Comparison of ENCODE assay signal across 25 cellular contexts in genomic region chr13:112795277-112795676, GRCh38.
"Had no signal": no experiment of that assay in that cellular context is flagged by ENCODE, and none has a peak within 500 bp of the region (broad histone marks: within the 10 kb centered on the region; RNA-seq: fewer than 3 reads in every experiment).

No MANE protein-coding gene starts in this region.

- H3K4me2 ChIP-seq: smooth muscle cell had no signal

- H3K27me3 ChIP-seq: pancreas, right lobe of liver, tibial nerve, upper lobe of left lung, vagina had no signal

- H3K27ac ChIP-seq: pancreas, prostate gland, right lobe of liver, thoracic aorta, tibial nerve, vagina had no signal

- H3K4me1 ChIP-seq: prostate gland, tibial nerve, vagina had no signal

- H3K9me3 ChIP-seq: pancreas, prostate gland, right lobe of liver, thoracic aorta, tibial nerve, upper lobe of left lung, vagina had no signal

- DNase-seq: hippocampal formation; kidney; left colon; mesendoderm; naive thymus-derived CD8-positive, alpha-beta T cell; nucleus accumbens; pancreas; posterior cingulate gyrus; right lobe of liver; stimulated activated CD4-positive, alpha-beta T cell treated with anti-CD3 and anti-CD28 coated beads, Interleukin-1b, Interleukin-23, amount 100 ng/mL, for 48 hours; stimulated activated CD4-positive, alpha-beta T cell treated with anti-CD3 and anti-CD28 coated beads, Interleukin-2, amount 100 ng/mL, for 48 hours; stimulated activated CD4-positive, alpha-beta T cell treated with anti-CD3 and anti-CD28 coated beads, Interleukin-4, amount 100 ng/mL, for 4 hours; stimulated activated CD8-positive, alpha-beta memory T cell treated with anti-CD3 and anti-CD28 coated beads, Interleukin-4, amount 100 ng/mL, for 48 hours; stimulated activated naive CD4-positive, alpha-beta T cell treated with Interleukin-2 at 50 U/mL for 16 hours; stimulated activated naive CD8-positive, alpha-beta T cell treated with anti-CD3 and anti-CD28 coated beads, Interleukin-15, amount 100 ng/mL, for 72 hours had no signal

- H3K36me3 ChIP-seq: pancreas, prostate gland, right lobe of liver, thoracic aorta, vagina had no signal

- H3K27me3 Mint-ChIP-seq: naive thymus-derived CD8-positive, alpha-beta T cell; stimulated activated memory B cell treated with anti-CD40 and anti-IgM and Interleukin-4, amounts not matched to agents 10 μg/mL and 1 μg/mL and 100 μg/mL, for 72 hours; stimulated activated naive CD8-positive, alpha-beta T cell treated with anti-CD3 and anti-CD28 coated beads, Interleukin-15, amount 100 ng/mL, for 72 hours had no signal

- ATAC-seq: left colon; naive thymus-derived CD8-positive, alpha-beta T cell; pancreas; stimulated activated memory B cell treated with anti-CD40 and anti-IgM and Interleukin-4, amounts not matched to agents 10 μg/mL and 1 μg/mL and 100 μg/mL, for 72 hours; stimulated activated naive CD8-positive, alpha-beta T cell treated with anti-CD3 and anti-CD28 coated beads, Interleukin-15, amount 100 ng/mL, for 72 hours had no signal

- H3K27ac Mint-ChIP-seq: nephron; stimulated activated memory B cell treated with anti-CD40 and anti-IgM and Interleukin-4, amounts not matched to agents 10 μg/mL and 1 μg/mL and 100 μg/mL, for 72 hours; stimulated activated naive CD8-positive, alpha-beta T cell treated with anti-CD3 and anti-CD28 coated beads, Interleukin-15, amount 100 ng/mL, for 72 hours had no signal

- H3K4me3 ChIP-seq: lung, pancreas, prostate gland, right lobe of liver, smooth muscle cell, thoracic aorta, tibial nerve, upper lobe of left lung, vagina had no signal

- H3K4me3 Mint-ChIP-seq: naive thymus-derived CD8-positive, alpha-beta T cell; nephron; neural crest cell; stimulated activated memory B cell treated with anti-CD40 and anti-IgM and Interleukin-4, amounts not matched to agents 10 μg/mL and 1 μg/mL and 100 μg/mL, for 72 hours; stimulated activated naive CD8-positive, alpha-beta T cell treated with anti-CD3 and anti-CD28 coated beads, Interleukin-15, amount 100 ng/mL, for 72 hours had no signal
